In genomic region chr2:101308432-101309210, GRCh38 we compare ENCODE assay signal across 8 cellular contexts. TPM values are rescaled to one million over a fixed set of nuclear protein-coding genes. Genes with fewer than 3 reads are reported as not detected.
DNase-seq lines count a peak whose midpoint lies in the region; ATAC-seq and TF ChIP-seq lines count a peak whose summit lies in the region.

TSS of gene RNF149 (minus strand) at chr2:101308701. CDS start at chr2:101308588, 113 bp downstream.

- H3K36me3 Mint-ChIP-seq in T-helper 1 cell treated with Interleukin-12 subunit alpha and Interleukin-12 subunit beta and Interleukin-4 antibody, amounts not matched to agents 30 μg/mL and 1 μg/mL, for 36 hours (ENCODE audit: low read depth): peaks cover 33% of the 10 kb centered on the region

- H3K4me3 Mint-ChIP-seq in T-helper 1 cell treated with Interleukin-12 subunit alpha and Interleukin-12 subunit beta and Interleukin-4 antibody, amounts not matched to agents 30 μg/mL and 1 μg/mL, for 36 hours: peak within 1 kb of the TSS; percentile 99

- peak; percentile 72 for ATAC-seq in GM18498 (IDR thresholded peaks at IDR 0.05; ENCODE audit: unreplicated experiment)
- ATAC-seq in HG02885 (IDR thresholded peaks at IDR 0.05; ENCODE audit: poor library complexity, unreplicated experiment): peak; percentile 70
- peak; percentile 96 for ATAC-seq in left ventricle myocardium superior

- H3K27ac Mint-ChIP-seq in T-helper 1 cell treated with Interleukin-12 subunit alpha and Interleukin-12 subunit beta and Interleukin-4 antibody, amounts not matched to agents 30 μg/mL and 1 μg/mL, for 36 hours: peak within 1 kb of the TSS; percentile 99

- H3K36me3 ChIP-seq in uterus: no peaks in the 10 kb centered on the region

- TF ChIP-seq CTCF in uterus (IDR thresholded peaks at IDR 0.05): peak in 3 of 4 experiments; percentile 9 to 60 (median 44)

- peak within 1 kb of the TSS; percentile 85 to 86 for H3K27ac ChIP-seq in uterus

- DNase-seq in NCI-H1694 treated with DMSO at 0.1 percent for 48 hours (lab: John Stamatoyannopoulos, UW) (peak; percentile 85), amniotic stem cell (lab: John Stamatoyannopoulos, UW) (peak; percentile 57), left ventricle myocardium superior (peak; percentile 97), putamen (ENCODE audit: low spot score) (peak; percentile 89), uterus (peak; percentile 89 to 94)

- peaks cover 0 to 5% of the 10 kb centered on the region in 2 donors for H3K4me1 ChIP-seq in uterus

- H3K9me3 ChIP-seq in uterus: no peaks in the 10 kb centered on the region

- H3K4me3 ChIP-seq in uterus: peak within 1 kb of the TSS; percentile 49 to 68

- intact Hi-C loops in left ventricle myocardium superior (cut with micrococcal nuclease) (no loop called here), uterus (cut with DNase I; ENCODE audit: low total_unique reads) (no loop called here)

- no peaks in the 10 kb centered on the region for H3K9me3 Mint-ChIP-seq in T-helper 1 cell treated with Interleukin-12 subunit alpha and Interleukin-12 subunit beta and Interleukin-4 antibody, amounts not matched to agents 30 μg/mL and 1 μg/mL, for 36 hours

- TF ChIP-seq POLR2A in uterus (IDR thresholded peaks at IDR 0.05): peak; percentile 90 to 98

- H3K4me1 Mint-ChIP-seq in T-helper 1 cell treated with Interleukin-12 subunit alpha and Interleukin-12 subunit beta and Interleukin-4 antibody, amounts not matched to agents 30 μg/mL and 1 μg/mL, for 36 hours (ENCODE audit: low read depth): peaks cover 60% of the 10 kb centered on the region

- H3K27me3 ChIP-seq in uterus: no peaks in the 10 kb centered on the region

- H3K27me3 Mint-ChIP-seq in T-helper 1 cell treated with Interleukin-12 subunit alpha and Interleukin-12 subunit beta and Interleukin-4 antibody, amounts not matched to agents 30 μg/mL and 1 μg/mL, for 36 hours (ENCODE audit: low read depth): no peaks in the 10 kb centered on the region

RNA-seq across cellular contexts. Expression of gene RNF149, which starts in this region (rescaled TPM):
- total RNA-seq in left ventricle myocardium superior: 16.6 TPM
- total RNA-seq in uterus: 100 to 1,000 TPM in 2 of 4 donors, 10 to 100 TPM in 2; 17.4 to 105 (median 82.0) TPM

Comparison
In these comparisons a context has a peak if more than half of its experiments do, and no peak if none do; other contexts are left out.
1. Peak in every context shown above with its lines: DNase-seq, ATAC-seq, H3K4me3 ChIP-seq and H3K27ac ChIP-seq.